ENCODE assay signal across 8 cellular contexts in the genomic region with DNA sequence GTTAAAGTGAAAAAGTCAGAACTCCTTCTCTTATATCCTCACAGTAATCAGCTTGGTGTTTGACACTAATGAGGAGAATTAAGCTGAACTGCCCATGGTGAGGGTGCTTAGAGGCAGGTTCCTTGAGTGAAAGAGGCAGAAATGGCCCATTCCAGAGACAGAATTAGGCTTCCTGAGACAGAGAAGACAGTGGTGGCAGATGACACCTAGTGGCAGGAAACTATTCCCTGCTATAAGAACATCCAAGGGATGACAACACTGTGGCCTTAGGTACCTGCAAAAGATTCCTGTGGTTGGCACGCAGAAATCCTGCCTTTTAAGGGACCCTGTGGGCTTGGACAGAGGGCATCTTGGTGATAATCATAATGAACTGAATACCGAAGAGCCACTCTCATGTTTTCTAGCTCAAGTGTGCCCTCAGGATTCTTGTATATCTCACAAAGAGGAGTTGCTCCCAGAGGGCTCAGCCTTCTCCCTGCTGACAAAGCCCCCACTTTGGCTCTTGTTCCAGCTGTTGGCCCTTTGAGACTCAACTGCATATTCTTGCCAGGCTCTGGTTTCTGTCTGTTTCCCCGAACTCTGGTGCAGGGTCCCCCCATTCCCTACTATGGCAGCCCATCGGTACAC. TPM values are rescaled to one million over a fixed set of nuclear protein-coding genes. Genes with fewer than 3 reads are reported as not detected.
DNase-seq lines count a peak whose midpoint lies in the region; ATAC-seq, FAIRE-seq and TF ChIP-seq lines count a peak whose summit lies in the region.

No MANE protein-coding gene starts in this region.

- H3K4me2 ChIP-seq in parathyroid adenoma (ENCODE audit: low read length) = no peak overlapping the region

- no peak overlapping the region for H3K27ac Mint-ChIP-seq in CD4-positive, CD25-positive, alpha-beta regulatory T cell

- H3K4me3 Mint-ChIP-seq in CD4-positive, CD25-positive, alpha-beta regulatory T cell = no peak overlapping the region

- no peaks in the 10 kb centered on the region for H3K4me1 Mint-ChIP-seq in CD4-positive, CD25-positive, alpha-beta regulatory T cell

- peaks cover 27% of the 10 kb centered on the region for H3K27me3 ChIP-seq in CD4-positive, CD25-positive, alpha-beta regulatory T cell (ENCODE audit: control insufficient read depth, insufficient read depth, low read length)
- H3K27me3 ChIP-seq in parathyroid adenoma (ENCODE audit: control insufficient read depth, insufficient read depth, low read length) = no peaks in the 10 kb centered on the region

- peak; percentile 86 for FAIRE-seq in GM19239 (lab: Jason Lieb, UNC)

- no peak overlapping the region for H2AFZ ChIP-seq in parathyroid adenoma

- H3K79me2 ChIP-seq in parathyroid adenoma = no peaks in the 10 kb centered on the region

- H3K9me3 ChIP-seq in CD4-positive, CD25-positive, alpha-beta regulatory T cell (ENCODE audit: control insufficient read depth in 2 of 2, low read length in 2 of 2) = no peaks in the 10 kb centered on the region
- H3K9me3 ChIP-seq in parathyroid adenoma (ENCODE audit: control insufficient read depth, low read length) = no peaks in the 10 kb centered on the region

- peaks cover 0 to 4% (median 0%) of the 10 kb centered on the region in 7 donors for H3K9me3 Mint-ChIP-seq in CD4-positive, CD25-positive, alpha-beta regulatory T cell

- H3K36me3 ChIP-seq in CD4-positive, CD25-positive, alpha-beta regulatory T cell (ENCODE audit: control insufficient read depth, insufficient read depth, low read length) = no peaks in the 10 kb centered on the region
- no peaks in the 10 kb centered on the region for H3K36me3 ChIP-seq in parathyroid adenoma (ENCODE audit: control insufficient read depth, insufficient read depth, low read length)

- TF ChIP-seq CTCF in VCaP (conservative IDR thresholded peaks at IDR 0.05) (peak; percentile 90), parathyroid adenoma (IDR thresholded peaks at IDR 0.05) (peak; percentile 59)

- H3K4me1 ChIP-seq in CD4-positive, CD25-positive, alpha-beta regulatory T cell (ENCODE audit: control insufficient read depth, insufficient read depth, low read length, poor library complexity, severe bottlenecking) = no peaks in the 10 kb centered on the region
- no peaks in the 10 kb centered on the region for H3K4me1 ChIP-seq in parathyroid adenoma

- peaks cover 42% of the 10 kb centered on the region for H3K27me3 Mint-ChIP-seq in CD4-positive, CD25-positive, alpha-beta regulatory T cell

- ATAC-seq in CD4-positive, CD25-positive, alpha-beta regulatory T cell (ENCODE audit: low read depth in 2 of 2) = peak in 1 of 2 donors; percentile 47
- ATAC-seq in HG02884 (IDR thresholded peaks at IDR 0.05; ENCODE audit: unreplicated experiment) (no peak), HG03139 (IDR thresholded peaks at IDR 0.05; ENCODE audit: unreplicated experiment) (no peak)

- H3K27ac ChIP-seq in CD4-positive, CD25-positive, alpha-beta regulatory T cell (ENCODE audit: insufficient read depth, low read length, poor library complexity, severe bottlenecking) = no peak overlapping the region
- H3K27ac ChIP-seq in VCaP (no peak overlapping the region), parathyroid adenoma (no peak overlapping the region)

- DNase-seq in CD4-positive, CD25-positive, alpha-beta regulatory T cell = peak in 2 of 3 donors; percentile 4 to 43
- DNase-seq in GM19239 (ENCODE audit: insufficient read length, low spot score) = peak; percentile 29
- DNase-seq in NCI-H2029 (lab: John Stamatoyannopoulos, UW) = peak; percentile 52
- peak; percentile 55 for DNase-seq in globus pallidus (ENCODE audit: low spot score)

- H3K36me3 Mint-ChIP-seq in CD4-positive, CD25-positive, alpha-beta regulatory T cell = no peaks in the 10 kb centered on the region

- no peak overlapping the region for H3K9ac ChIP-seq in parathyroid adenoma

- H3K4me3 ChIP-seq in CD4-positive, CD25-positive, alpha-beta regulatory T cell (ENCODE audit: low read depth, low read length) = no peak overlapping the region
- H3K4me3 ChIP-seq in parathyroid adenoma (ENCODE audit: low read depth, low read length) = no peak overlapping the region

RNA-seq across cellular contexts. Expression of gene KBTBD12, which starts 56.0 kb away (rescaled TPM):
- total RNA-seq in CD4-positive, CD25-positive, alpha-beta regulatory T cell = not detected
- polyA plus RNA-seq in CD4-positive, CD25-positive, alpha-beta regulatory T cell = not detected
